13 cellular contexts compared by ENCODE assay signal in the genomic region with DNA sequence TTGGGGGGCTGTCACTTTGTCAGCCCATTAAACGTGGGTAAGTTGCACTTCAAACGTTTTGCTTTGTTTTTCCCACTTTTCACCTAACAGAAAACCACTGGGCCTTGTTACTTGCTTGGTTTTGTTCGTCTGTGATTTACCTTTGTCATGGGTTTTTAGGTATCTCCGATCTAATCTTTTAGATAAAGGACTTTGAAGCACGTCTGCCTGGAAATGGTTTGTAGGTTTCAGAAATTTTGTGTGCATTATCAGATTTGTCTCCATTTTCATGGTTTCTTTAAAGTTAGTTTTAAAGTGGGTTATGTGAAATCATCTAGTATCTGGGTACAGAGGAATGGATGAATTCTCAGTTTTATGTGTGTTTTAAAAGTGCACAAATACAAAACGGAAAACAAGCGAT.
"Had no signal": no experiment of that assay in that cellular context is flagged by ENCODE, and none has a peak within 500 bp of the region (broad histone marks: within the 10 kb centered on the region; RNA-seq: fewer than 3 reads in every experiment).

No MANE protein-coding gene starts in this region.

- DNase-seq: activated CD4-positive, alpha-beta T cell treated with anti-CD3 and anti-CD28 coated beads for 1 hour; activated CD8-positive, alpha-beta memory T cell treated with anti-CD3 and anti-CD28 coated beads, Interleukin-2, amount 10 ng/mL, durations not matched to agents 7 days and 5 days; colonic mucosa; heart left ventricle; left lung; mucosa of descending colon; nephron progenitor cell; sigmoid colon; SJCRH30; stimulated activated CD4-positive, alpha-beta T cell treated with anti-CD3 and anti-CD28 coated beads, Interleukin-12 subunit alpha, Interleukin-12 subunit beta, amount 100 ng/mL, for 4 hours; T-helper 9 cell had no signal

- H3K27me3 ChIP-seq: colonic mucosa, heart left ventricle, left lung, sigmoid colon, SJCRH30, suprapubic skin had no signal

- H3K4me3 ChIP-seq: colonic mucosa, heart left ventricle, left lung, mucosa of descending colon, sigmoid colon, SJCRH30, suprapubic skin had no signal

- H3K36me3 Mint-ChIP-seq: type B pancreatic cell had no signal

- H3K4me3 Mint-ChIP-seq: activated CD8-positive, alpha-beta memory T cell treated with anti-CD3 and anti-CD28 coated beads, Interleukin-2, amount 10 ng/mL, durations not matched to agents 7 days and 5 days; nephron progenitor cell; type B pancreatic cell had no signal

- H3K9me3 Mint-ChIP-seq: nephron progenitor cell, type B pancreatic cell had no signal

- H3K27ac Mint-ChIP-seq: activated CD8-positive, alpha-beta memory T cell treated with anti-CD3 and anti-CD28 coated beads, Interleukin-2, amount 10 ng/mL, durations not matched to agents 7 days and 5 days; nephron progenitor cell; type B pancreatic cell had no signal

- H3K9me3 ChIP-seq: colonic mucosa, heart left ventricle, left lung, mucosa of descending colon, sigmoid colon, SJCRH30, suprapubic skin had no signal

- ATAC-seq: activated CD8-positive, alpha-beta memory T cell treated with anti-CD3 and anti-CD28 coated beads, Interleukin-2, amount 10 ng/mL, durations not matched to agents 7 days and 5 days; left lung; mucosa of descending colon had no signal

- H3K36me3 ChIP-seq: colonic mucosa, left lung, sigmoid colon, SJCRH30, suprapubic skin had no signal

- H3K27ac ChIP-seq: colonic mucosa, heart left ventricle, left lung, sigmoid colon, SJCRH30, suprapubic skin had no signal

- H3K27me3 Mint-ChIP-seq: activated CD8-positive, alpha-beta memory T cell treated with anti-CD3 and anti-CD28 coated beads, Interleukin-2, amount 10 ng/mL, durations not matched to agents 7 days and 5 days; type B pancreatic cell had no signal

- H3K4me1 ChIP-seq: SJCRH30 had no signal
